In genomic region chr14:99731536-99732435, GRCh38 we compare ENCODE assay signal across 14 cellular contexts. TPM values are rescaled to one million over a fixed set of nuclear protein-coding genes. Genes with fewer than 3 reads are reported as not detected.
A peak's percentile ranks its signal among the peaks of the same experiment; 100 is the strongest.
DNase-seq lines count a peak whose midpoint lies in the region; ATAC-seq and TF ChIP-seq lines count a peak whose summit lies in the region.
"Had no signal": no experiment of that assay in that cellular context is flagged by ENCODE, and none has a peak within 500 bp of the region (broad histone marks: within the 10 kb centered on the region; RNA-seq: fewer than 3 reads in every experiment).

No MANE protein-coding gene starts in this region.

- H3K27ac ChIP-seq in RWPE2 (ENCODE audit: poor library complexity, severe bottlenecking), result no peak overlapping the region

- intact Hi-C loops in cardiac septum (cut with DNase I), result loop anchor here (2.0 to 5.0 kb wide), 3 partner anchors 49 to 153 kb away; partner anchors contain the start of genes CYP46A1 and EML1

- no peaks in the 10 kb centered on the region for H3K27me3 ChIP-seq in RWPE2 (ENCODE audit: insufficient read depth, poor library complexity, severe bottlenecking)

- ATAC-seq in RWPE2 (ENCODE audit: low read depth), result peak; percentile 13; the same call in 1 of the 3 replicates
- ATAC-seq in omental fat pad (ENCODE audit: low FRiP score), result no peak
- ATAC-seq: left colon had no signal

- H3K4me1 ChIP-seq in RWPE2 (ENCODE audit: insufficient read depth, poor library complexity, severe bottlenecking), result no peaks in the 10 kb centered on the region

- H3K36me3 ChIP-seq in RWPE2 (ENCODE audit: low read depth), result no peaks in the 10 kb centered on the region

- H3K9me3 ChIP-seq in RWPE2 (ENCODE audit: severe bottlenecking), result no peaks in the 10 kb centered on the region

- DNase-seq in 8988T (peak; percentile 42), RWPE2 (ENCODE audit: low spot score) (peak; percentile 72), cardiac septum (ENCODE audit: low spot score) (peak; percentile 74), omental fat pad (ENCODE audit: low spot score) (peak; percentile 17), NOMO-1 treated with dmso at 0.1 percent for 144 hours (lab: John Stamatoyannopoulos, UW; ENCODE audit: unreplicated experiment) (no peak), activated gamma-delta T cell treated with Interleukin-2 at 50 U/mL for 16 hours (no peak), T-helper 9 cell (no peak), COR-L47 (lab: John Stamatoyannopoulos, UW) (no peak)
- DNase-seq: DMS79 treated with DMSO at 0.1 percent for 48 hours; effector CD8-positive, alpha-beta T cell; NCI-H1048; NCI-H446 had no signal

- TF ChIP-seq CTCF in RWPE2 (IDR thresholded peaks at IDR 0.05; ENCODE audit: poor library complexity, severe bottlenecking) (no peak), omental fat pad (IDR thresholded peaks at IDR 0.05) (no peak)

- no peak overlapping the region for H3K4me3 ChIP-seq in RWPE2 (ENCODE audit: severe bottlenecking)

RNA-seq across cellular contexts. Expression of gene CYP46A1, which starts 47.7 kb away (rescaled TPM):
- total RNA-seq in cardiac septum, result 5.5 TPM
- total RNA-seq in omental fat pad, result 1 to 10 TPM in 1 of 4 donors, under 1 TPM in 3; 0.94 to 2.4 (median 0.95) TPM
- total RNA-seq: H4 had no signal

Comparison
In these comparisons a context has a peak if more than half of its experiments do, and no peak if none do; other contexts are left out.
1. DNase-seq: peak in 8988T (single experiment), RWPE2 (single experiment), cardiac septum (single experiment) and omental fat pad (single experiment); none in NOMO-1 treated with dmso at 0.1 percent for 144 hours (single experiment), activated gamma-delta T cell treated with Interleukin-2 at 50 U/mL for 16 hours (single experiment), T-helper 9 cell (single experiment) and COR-L47 (single experiment).